In genomic region chr2:110670826-110671225, GRCh38 we compare ENCODE assay signal across 29 cellular contexts.
"Had no signal": no experiment of that assay in that cellular context is flagged by ENCODE, and none has a peak within 500 bp of the region (broad histone marks: within the 10 kb centered on the region; RNA-seq: fewer than 3 reads in every experiment).

No MANE protein-coding gene starts in this region.

- H3K27ac Mint-ChIP-seq: mesothelial cell of epicardium; natural killer cell; nephron progenitor cell; neural progenitor cell; progenitor cell of endocrine pancreas; stimulated activated memory B cell treated with anti-CD40 and anti-IgM and Interleukin-4, amounts not matched to agents 10 μg/mL and 1 μg/mL and 100 μg/mL, for 72 hours; stimulated activated naive CD8-positive, alpha-beta T cell treated with anti-CD3 and anti-CD28 coated beads, Interleukin-15, amount 100 ng/mL, for 72 hours; type B pancreatic cell had no signal

- H3K36me3 ChIP-seq: lower lobe of right lung, ovary, right atrium auricular region, right lobe of liver, tibial nerve, uterus had no signal

- H3K4me3 ChIP-seq: lower lobe of right lung, neural progenitor cell, ovary, right atrium auricular region, right lobe of liver, smooth muscle cell, tibial nerve, uterus had no signal

- H2AFZ ChIP-seq: neural progenitor cell had no signal

- H3K9ac ChIP-seq: neural progenitor cell had no signal

- H3K36me3 Mint-ChIP-seq: naive B cell, natural killer cell had no signal

- ATAC-seq: left cardiac atrium; left lobe of liver; lower lobe of right lung; natural killer cell; right lobe of liver; stimulated activated memory B cell treated with anti-CD40 and anti-IgM and Interleukin-4, amounts not matched to agents 10 μg/mL and 1 μg/mL and 100 μg/mL, for 72 hours; stimulated activated naive CD8-positive, alpha-beta T cell treated with anti-CD3 and anti-CD28 coated beads, Interleukin-15, amount 100 ng/mL, for 72 hours had no signal

- H3K4me2 ChIP-seq: neural progenitor cell, smooth muscle cell had no signal

- H3K27me3 Mint-ChIP-seq: naive B cell; progenitor cell of endocrine pancreas; stimulated activated memory B cell treated with anti-CD40 and anti-IgM and Interleukin-4, amounts not matched to agents 10 μg/mL and 1 μg/mL and 100 μg/mL, for 72 hours; stimulated activated naive CD8-positive, alpha-beta T cell treated with anti-CD3 and anti-CD28 coated beads, Interleukin-15, amount 100 ng/mL, for 72 hours; type B pancreatic cell had no signal

- H3K27me3 ChIP-seq: neural progenitor cell, neutrophil, ovary, right atrium auricular region, right lobe of liver, tibial nerve, uterus had no signal

- H3K9me3 Mint-ChIP-seq: mesothelial cell of epicardium; natural killer cell; nephron progenitor cell; neural progenitor cell; stimulated activated memory B cell treated with anti-CD40 and anti-IgM and Interleukin-4, amounts not matched to agents 10 μg/mL and 1 μg/mL and 100 μg/mL, for 72 hours; stimulated activated naive CD8-positive, alpha-beta T cell treated with anti-CD3 and anti-CD28 coated beads, Interleukin-15, amount 100 ng/mL, for 72 hours; type B pancreatic cell had no signal

- H3K4me1 ChIP-seq: right lobe of liver, tibial nerve, uterus had no signal

- H3K27ac ChIP-seq: lower lobe of right lung, neural progenitor cell, neutrophil, ovary, right atrium auricular region, right lobe of liver, tibial nerve, uterus had no signal

- H3K9me3 ChIP-seq: lower lobe of right lung, neutrophil, ovary, right atrium auricular region, right lobe of liver, tibial nerve, uterus had no signal

- DNase-seq: hippocampal formation; kidney glomerular epithelial cell; left cardiac atrium; lower lobe of right lung; mesendoderm; naive B cell; natural killer cell; nephron progenitor cell; occipital lobe; ovary; right lobe of liver; stimulated activated CD4-positive, alpha-beta T cell treated with anti-CD3 and anti-CD28 coated beads, Interleukin-1b, Interleukin-23, amount 100 ng/mL, for 48 hours; stimulated activated CD4-positive, alpha-beta T cell treated with anti-CD3 and anti-CD28 coated beads, Interleukin-2, amount 100 ng/mL, for 48 hours; stimulated activated CD4-positive, alpha-beta T cell treated with anti-CD3 and anti-CD28 coated beads, Interleukin-4, amount 100 ng/mL, for 4 hours; stimulated activated CD8-positive, alpha-beta memory T cell treated with anti-CD3 and anti-CD28 coated beads, Interleukin-4, amount 100 ng/mL, for 48 hours; stimulated activated naive CD4-positive, alpha-beta T cell treated with Interleukin-2 at 50 U/mL for 16 hours; stimulated activated naive CD8-positive, alpha-beta T cell treated with anti-CD3 and anti-CD28 coated beads, Interleukin-15, amount 100 ng/mL, for 72 hours; substantia nigra; uterus had no signal

- H3K4me3 Mint-ChIP-seq: mesothelial cell of epicardium; naive B cell; natural killer cell; nephron progenitor cell; neural progenitor cell; stimulated activated memory B cell treated with anti-CD40 and anti-IgM and Interleukin-4, amounts not matched to agents 10 μg/mL and 1 μg/mL and 100 μg/mL, for 72 hours; stimulated activated naive CD8-positive, alpha-beta T cell treated with anti-CD3 and anti-CD28 coated beads, Interleukin-15, amount 100 ng/mL, for 72 hours; type B pancreatic cell had no signal
